In the genomic region with DNA sequence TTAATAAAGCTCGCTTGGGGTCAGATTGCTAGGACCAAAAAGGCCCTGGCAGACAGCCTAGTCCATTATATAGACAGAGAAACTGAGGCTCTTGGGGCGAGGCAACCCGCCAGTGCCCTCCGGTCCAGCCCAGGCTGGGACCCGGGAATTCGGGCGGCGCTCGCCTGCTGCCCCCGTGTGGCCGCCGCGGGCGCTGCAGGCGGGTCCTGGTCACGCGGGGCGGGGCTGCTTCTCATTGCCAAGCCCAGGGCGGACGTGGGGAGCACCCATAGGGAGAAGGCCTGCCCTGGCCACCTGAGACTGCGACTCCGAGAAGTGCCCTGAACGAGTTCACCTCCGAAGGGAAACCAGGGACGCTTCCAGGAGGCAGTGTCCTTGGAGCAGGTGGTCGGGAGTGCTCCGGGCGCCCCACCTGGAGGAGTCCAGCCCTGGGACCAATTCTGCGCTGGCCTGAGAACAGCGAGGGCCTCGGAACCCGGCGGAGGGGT, we compare ENCODE assay signal across 1 cellular context.
A peak's percentile ranks its signal among the peaks of the same experiment; 100 is the strongest.
TF ChIP-seq lines count a peak whose summit lies in the region.

No MANE protein-coding gene starts in this region.

TF ChIP-seq in WTC11, 78 proteins besides CTCF, POLR2A, EP300 and RAD21 (continued from another document):
- TF ChIP-seq, protein P1, sequence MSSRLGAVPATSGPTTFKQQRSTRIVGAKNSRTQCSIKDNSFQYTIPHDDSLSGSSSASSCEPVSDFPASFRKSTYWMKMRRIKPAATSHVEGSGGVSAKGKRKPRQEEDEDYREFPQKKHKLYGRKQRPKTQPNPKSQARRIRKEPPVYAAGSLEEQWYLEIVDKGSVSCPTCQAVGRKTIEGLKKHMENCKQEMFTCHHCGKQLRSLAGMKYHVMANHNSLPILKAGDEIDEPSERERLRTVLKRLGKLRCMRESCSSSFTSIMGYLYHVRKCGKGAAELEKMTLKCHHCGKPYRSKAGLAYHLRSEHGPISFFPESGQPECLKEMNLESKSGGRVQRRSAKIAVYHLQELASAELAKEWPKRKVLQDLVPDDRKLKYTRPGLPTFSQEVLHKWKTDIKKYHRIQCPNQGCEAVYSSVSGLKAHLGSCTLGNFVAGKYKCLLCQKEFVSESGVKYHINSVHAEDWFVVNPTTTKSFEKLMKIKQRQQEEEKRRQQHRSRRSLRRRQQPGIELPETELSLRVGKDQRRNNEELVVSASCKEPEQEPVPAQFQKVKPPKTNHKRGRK (CRISPR knock-in tag; IDR thresholded peaks at IDR 0.05; ENCODE audit: borderline replicate concordance): no peak
- TF ChIP-seq, protein P2, sequence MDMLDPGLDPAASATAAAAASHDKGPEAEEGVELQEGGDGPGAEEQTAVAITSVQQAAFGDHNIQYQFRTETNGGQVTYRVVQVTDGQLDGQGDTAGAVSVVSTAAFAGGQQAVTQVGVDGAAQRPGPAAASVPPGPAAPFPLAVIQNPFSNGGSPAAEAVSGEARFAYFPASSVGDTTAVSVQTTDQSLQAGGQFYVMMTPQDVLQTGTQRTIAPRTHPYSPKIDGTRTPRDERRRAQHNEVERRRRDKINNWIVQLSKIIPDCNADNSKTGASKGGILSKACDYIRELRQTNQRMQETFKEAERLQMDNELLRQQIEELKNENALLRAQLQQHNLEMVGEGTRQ (CRISPR knock-in tag; IDR thresholded peaks at IDR 0.05): peak; percentile 75
